In the genomic region with DNA sequence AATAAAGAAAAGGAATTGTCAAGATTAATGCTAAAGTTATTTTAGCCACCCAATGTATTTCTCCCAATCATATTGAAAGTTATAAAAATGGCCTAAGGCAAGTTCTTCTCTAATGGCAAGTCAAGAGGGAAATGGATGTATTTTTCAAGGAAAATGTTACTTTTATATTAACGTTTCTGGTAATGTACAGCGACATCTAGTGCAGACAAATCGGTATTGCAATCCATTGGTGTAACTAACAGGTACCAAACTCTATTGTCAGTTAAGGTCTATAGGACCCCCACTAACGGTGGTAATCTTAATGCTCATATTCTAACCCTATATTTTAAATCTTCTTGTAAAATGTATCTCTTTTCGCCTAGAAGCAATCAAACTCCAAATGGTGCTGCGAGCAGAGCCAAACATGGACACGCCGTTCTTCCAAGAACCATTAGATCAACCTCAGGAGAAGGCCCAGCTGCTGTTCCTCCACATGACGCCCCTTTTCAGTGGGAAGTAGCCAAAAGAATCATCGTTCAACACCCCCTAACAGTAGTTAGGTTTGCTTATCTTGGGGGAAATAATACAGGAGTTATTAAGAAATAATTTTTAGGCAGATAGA, we compare ENCODE assay signal across 8 cellular contexts.
DNase-seq lines count a peak whose midpoint lies in the region; ATAC-seq, FAIRE-seq and TF ChIP-seq lines count a peak whose summit lies in the region.

No MANE protein-coding gene starts in this region.

- ATAC-seq in mucosa of descending colon, result no peak
- ATAC-seq in GM18907 (IDR thresholded peaks at IDR 0.05; ENCODE audit: unreplicated experiment), result no peak
- no peak for ATAC-seq in HG02973 (IDR thresholded peaks at IDR 0.05; ENCODE audit: unreplicated experiment)

- POLR2A ChIA-PET in AG04450 (lab: Yijun Ruan, JAX), result no interaction called here

- H3K9me3 ChIP-seq in AG04450 (ENCODE audit: control insufficient read depth, insufficient read depth, low read length) (no peaks in the 10 kb centered on the region), mucosa of descending colon (no peaks in the 10 kb centered on the region)

- no peaks in the 10 kb centered on the region for H3K36me3 ChIP-seq in bronchial epithelial cell (ENCODE audit: control insufficient read depth, insufficient read depth, low read length)
- no peaks in the 10 kb centered on the region for H3K36me3 ChIP-seq in mucosa of descending colon (ENCODE audit: low read depth)

- H3K4me1 ChIP-seq in mucosa of descending colon (ENCODE audit: low read depth), result no peaks in the 10 kb centered on the region

- DNase-seq in AG04450 (ENCODE audit: low read depth, low spot score) (no peak), ELR (ENCODE audit: low read depth) (peak; percentile 58), NCI-H2227 treated with DMSO at 0.1 percent for 48 hours (lab: John Stamatoyannopoulos, UW) (peak; percentile 5), bronchial epithelial cell (ENCODE audit: low read depth) (peak; percentile 26), mucosa of descending colon (peak in 1 of 3 donors; percentile 69)
- no peak for DNase-seq in activated CD4-positive, CD25-positive, alpha-beta regulatory T cell (lab: John Stamatoyannopoulos, UW)

- no peak overlapping the region for H3K4me3 ChIP-seq in AG04450 (ENCODE audit: low read depth, low read length)
- H3K4me3 ChIP-seq in bronchial epithelial cell (ENCODE audit: low read depth, low read length), result no peak overlapping the region
- no peak overlapping the region for H3K4me3 ChIP-seq in mucosa of descending colon

- peak; percentile 63 for TF ChIP-seq CTCF in AG04450 (IDR thresholded peaks at IDR 0.05; ENCODE audit: low read depth, low read length)
- peak; percentile 53 for TF ChIP-seq CTCF in bronchial epithelial cell (IDR thresholded peaks at IDR 0.05; ENCODE audit: insufficient read depth, low read length, severe bottlenecking)
- TF ChIP-seq CTCF in mucosa of descending colon (IDR thresholded peaks at IDR 0.05), result peak; percentile 58

- H3K27me3 ChIP-seq in AG04450 (ENCODE audit: control insufficient read depth, insufficient read depth, low read length) (peaks cover 1% of the 10 kb centered on the region), bronchial epithelial cell (ENCODE audit: control insufficient read depth, insufficient read depth, low read length) (no peaks in the 10 kb centered on the region)

- intact Hi-C loops in mucosa of descending colon (cut with DNase I, micrococcal nuclease), result no loop called here

- no peak for FAIRE-seq in bronchial epithelial cell (lab: Jason Lieb, UNC)

- CTCF ChIA-PET in AG04450 (lab: Charles Lee), result interaction anchor here (0.8 to 1.3 kb wide), 2 partner anchors 42 to 300 kb away, joined by 3 read pairs; no protein-coding TSS in a partner anchor

- no peak overlapping the region for H3K27ac ChIP-seq in AG04450 (ENCODE audit: low read depth, low read length)

Comparison
In these comparisons a context has a peak if more than half of its experiments do, and no peak if none do; other contexts are left out.
1. DNase-seq: peak in ELR (single experiment), NCI-H2227 treated with DMSO at 0.1 percent for 48 hours (single experiment) and bronchial epithelial cell (single experiment); none in AG04450 (single experiment) and activated CD4-positive, CD25-positive, alpha-beta regulatory T cell (0 of 4).
2. Peak in every context shown above with its lines, with median percentiles within 50 percentile points of each other: CTCF ChIP-seq.